ENCODE assay signal across 8 cellular contexts in the genomic region with DNA sequence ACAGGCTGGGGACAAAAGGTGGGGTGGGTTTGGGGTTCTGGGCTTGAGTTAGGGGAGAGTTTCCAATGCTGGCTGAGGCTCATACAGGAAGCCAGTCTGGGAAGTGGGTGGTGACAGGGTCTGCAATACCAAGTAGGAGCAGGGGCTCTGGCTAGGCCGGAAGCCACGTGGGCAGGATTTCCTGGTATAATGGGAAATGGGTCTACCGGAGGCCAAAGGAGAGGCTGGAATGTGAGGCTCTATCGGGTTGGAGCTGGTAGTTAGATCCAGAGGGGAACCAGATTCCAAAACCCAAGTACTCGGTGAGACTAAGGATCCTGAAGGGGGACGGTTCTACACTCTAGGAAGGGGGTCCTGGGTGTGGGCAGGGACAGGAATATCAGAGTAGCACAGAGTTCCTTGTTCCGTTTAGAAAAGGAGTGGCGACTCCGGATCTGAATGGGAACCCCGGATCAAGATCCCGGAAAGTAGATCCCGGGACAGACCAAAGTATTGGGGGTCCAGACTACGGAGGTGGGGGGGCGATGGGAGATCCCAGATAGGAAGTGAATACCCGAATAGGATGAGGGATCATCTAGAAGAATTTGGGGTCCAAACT. TPM values are rescaled to one million over a fixed set of nuclear protein-coding genes. Genes with fewer than 3 reads are reported as not detected.
A peak's percentile ranks its signal among the peaks of the same experiment; 100 is the strongest.
DNase-seq lines count a peak whose midpoint lies in the region; ATAC-seq, FAIRE-seq and TF ChIP-seq lines count a peak whose summit lies in the region.

No MANE protein-coding gene starts in this region.

- TF ChIP-seq CTCF in foreskin fibroblast (IDR thresholded peaks at IDR 0.05; ENCODE audit: low read depth, low read length), result no peak

- H3K4me3 Mint-ChIP-seq in activated CD4-positive, alpha-beta T cell treated with anti-CD3 and anti-CD28 coated beads, Interleukin-2, amount 10 ng/mL, durations not matched to agents 7 days and 5 days, result peak overlapping the region; percentile 97

- no peak for FAIRE-seq in urothelium cell line (lab: Jason Lieb, UNC)

- ATAC-seq in GM21390 (IDR thresholded peaks at IDR 0.05; ENCODE audit: unreplicated experiment), result no peak

- H3K4me1 Mint-ChIP-seq in activated CD4-positive, alpha-beta T cell treated with anti-CD3 and anti-CD28 coated beads, Interleukin-2, amount 10 ng/mL, durations not matched to agents 7 days and 5 days, result peaks cover 64% of the 10 kb centered on the region

- peak; percentile 28 for DNase-seq in activated CD4-positive, alpha-beta T cell treated with anti-CD3 and anti-CD28 coated beads, Interleukin-2, amount 10 ng/mL, durations not matched to agents 7 days and 5 days
- no peak for DNase-seq in activated CD4-positive, alpha-beta T cell treated with anti-CD3 and anti-CD28 coated beads for 1 hour
- DNase-seq in UCSD-AML1 (lab: John Stamatoyannopoulos, UW; ENCODE audit: unreplicated experiment) (peak; percentile 72), foreskin fibroblast (peak in 1 of 2 donors; percentile 59), pulmonary artery endothelial cell (ENCODE audit: low read depth, low spot score) (peak; percentile 39), NCI-H1930 (lab: John Stamatoyannopoulos, UW) (no peak), urothelium cell line (ENCODE audit: low spot score) (no peak)

- peak overlapping the region; percentile 96 to 99 for H3K4me3 ChIP-seq in foreskin fibroblast (ENCODE audit: low read depth in 1 of 2, low read length in 2 of 2)

- CTCF ChIA-PET in activated CD4-positive, alpha-beta T cell treated with anti-CD3 and anti-CD28 coated beads, Interleukin-2, amount 10 ng/mL, durations not matched to agents 7 days and 5 days (lab: Charles Lee), result interaction anchor here (1.3 to 19.2 kb wide), 5 partner anchors 22 to 177 kb away, joined by 3 to 612 read pairs (median 18); a partner anchor contains a TSS

- peaks cover 13% of the 10 kb centered on the region for H3K36me3 Mint-ChIP-seq in activated CD4-positive, alpha-beta T cell treated with anti-CD3 and anti-CD28 coated beads, Interleukin-2, amount 10 ng/mL, durations not matched to agents 7 days and 5 days (ENCODE audit: low read depth)

- POLR2A ChIA-PET in activated CD4-positive, alpha-beta T cell treated with anti-CD3 and anti-CD28 coated beads, Interleukin-2, amount 10 ng/mL, durations not matched to agents 7 days and 5 days (lab: Charles Lee), result no interaction called here

- peak overlapping the region; percentile 92 for H3K27ac Mint-ChIP-seq in activated CD4-positive, alpha-beta T cell treated with anti-CD3 and anti-CD28 coated beads, Interleukin-2, amount 10 ng/mL, durations not matched to agents 7 days and 5 days

- H3K27me3 Mint-ChIP-seq in activated CD4-positive, alpha-beta T cell treated with anti-CD3 and anti-CD28 coated beads, Interleukin-2, amount 10 ng/mL, durations not matched to agents 7 days and 5 days, result no peaks in the 10 kb centered on the region

- H3K9me3 Mint-ChIP-seq in activated CD4-positive, alpha-beta T cell treated with anti-CD3 and anti-CD28 coated beads, Interleukin-2, amount 10 ng/mL, durations not matched to agents 7 days and 5 days, result no peaks in the 10 kb centered on the region

RNA-seq across cellular contexts. Expression of a gene that starts 0.8 kb away (rescaled TPM):
- total RNA-seq in activated CD4-positive, alpha-beta T cell treated with anti-CD3 and anti-CD28 coated beads, Interleukin-2, amount 10 ng/mL, durations not matched to agents 7 days and 5 days, result 100 to 1,000 TPM; 200 to 205 TPM
- total RNA-seq in pulmonary artery endothelial cell, result 335 and 371 TPM in 2 replicates

RNA-seq across cellular contexts. Expression of a gene that starts 17.8 kb away (rescaled TPM):
- 10 to 100 TPM; 12.7 to 14.3 TPM for total RNA-seq in activated CD4-positive, alpha-beta T cell treated with anti-CD3 and anti-CD28 coated beads, Interleukin-2, amount 10 ng/mL, durations not matched to agents 7 days and 5 days
- 2.6 and 2.7 TPM in 2 replicates for total RNA-seq in pulmonary artery endothelial cell

RNA-seq across cellular contexts. Expression of a gene that starts 22.2 kb away (rescaled TPM):
- 100 to 1,000 TPM; 251 to 263 TPM for total RNA-seq in activated CD4-positive, alpha-beta T cell treated with anti-CD3 and anti-CD28 coated beads, Interleukin-2, amount 10 ng/mL, durations not matched to agents 7 days and 5 days
- 96.9 and 143 TPM in 2 replicates for total RNA-seq in pulmonary artery endothelial cell

Comparison
In these comparisons a context has a peak if more than half of its experiments do, and no peak if none do; other contexts are left out.
1. DNase-seq: peak in activated CD4-positive, alpha-beta T cell treated with anti-CD3 and anti-CD28 coated beads, Interleukin-2, amount 10 ng/mL, durations not matched to agents 7 days and 5 days (single experiment), UCSD-AML1 (single experiment) and pulmonary artery endothelial cell (single experiment); none in activated CD4-positive, alpha-beta T cell treated with anti-CD3 and anti-CD28 coated beads for 1 hour (single experiment), NCI-H1930 (0 of 2) and urothelium cell line (single experiment).